19 cellular contexts compared by ENCODE assay signal in the genomic region with DNA sequence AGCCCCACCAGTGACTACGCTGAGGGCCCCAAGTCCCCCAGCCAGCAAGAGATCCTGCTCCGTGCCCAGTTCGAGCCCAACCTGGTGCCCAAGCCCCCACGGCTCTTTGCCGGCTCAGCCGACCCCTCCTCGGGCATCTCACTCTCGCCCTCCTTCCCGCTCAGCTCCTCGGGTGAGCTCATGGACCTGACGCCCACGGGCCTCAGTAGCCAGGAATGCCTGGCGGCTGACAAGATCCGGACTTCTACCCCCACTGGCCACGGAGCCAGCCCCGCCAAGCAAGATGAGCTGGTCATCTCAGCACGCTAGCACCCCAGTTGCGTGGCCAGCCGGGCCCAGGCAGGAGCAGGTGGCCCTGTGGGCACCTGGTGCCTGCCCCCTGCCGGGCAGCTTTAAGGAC.
"Had no signal": no experiment of that assay in that cellular context is flagged by ENCODE, and none has a peak within 500 bp of the region (broad histone marks: within the 10 kb centered on the region; RNA-seq: fewer than 3 reads in every experiment).

No MANE protein-coding gene starts in this region.

- H3K36me3 ChIP-seq: ovary, thyroid gland had no signal

- ATAC-seq: esophagus mucosa, gastroesophageal sphincter had no signal

- H3K27me3 ChIP-seq: dorsolateral prefrontal cortex, ovary, right atrium auricular region, thyroid gland had no signal

- DNase-seq: dorsolateral prefrontal cortex; effector CD8-positive, alpha-beta T cell; immature natural killer cell; kidney glomerular epithelial cell; mesendoderm; naive B cell; nucleus accumbens; ovary; stimulated activated CD4-positive, alpha-beta T cell treated with anti-CD3 and anti-CD28 coated beads, Interleukin-2, amount 100 ng/mL, for 48 hours; stimulated activated naive CD4-positive, alpha-beta T cell treated with Interleukin-2 at 50 U/mL for 16 hours; thyroid gland had no signal

- FAIRE-seq: endometrium, urothelium cell line had no signal

- H3K9me3 ChIP-seq: gastroesophageal sphincter, ovary, right atrium auricular region, thyroid gland had no signal

- H3K36me3 Mint-ChIP-seq: immature natural killer cell, naive B cell, type B pancreatic cell had no signal

- H3K27ac Mint-ChIP-seq: immature natural killer cell, naive B cell, type B pancreatic cell had no signal

- H3K4me2 ChIP-seq: smooth muscle cell had no signal

- H3K27me3 Mint-ChIP-seq: type B pancreatic cell had no signal

- H3K4me1 Mint-ChIP-seq: immature natural killer cell, naive B cell had no signal

- H3K4me3 ChIP-seq: coronary artery, dorsolateral prefrontal cortex, gastroesophageal sphincter, ovary, right atrium auricular region, smooth muscle cell, thyroid gland had no signal

- H3K9me3 Mint-ChIP-seq: immature natural killer cell, naive B cell, type B pancreatic cell had no signal

- H3K4me3 Mint-ChIP-seq: immature natural killer cell, naive B cell, type B pancreatic cell had no signal

- H3K27ac ChIP-seq: coronary artery, gastroesophageal sphincter, ovary, right atrium auricular region, thyroid gland had no signal
